In the genomic region with DNA sequence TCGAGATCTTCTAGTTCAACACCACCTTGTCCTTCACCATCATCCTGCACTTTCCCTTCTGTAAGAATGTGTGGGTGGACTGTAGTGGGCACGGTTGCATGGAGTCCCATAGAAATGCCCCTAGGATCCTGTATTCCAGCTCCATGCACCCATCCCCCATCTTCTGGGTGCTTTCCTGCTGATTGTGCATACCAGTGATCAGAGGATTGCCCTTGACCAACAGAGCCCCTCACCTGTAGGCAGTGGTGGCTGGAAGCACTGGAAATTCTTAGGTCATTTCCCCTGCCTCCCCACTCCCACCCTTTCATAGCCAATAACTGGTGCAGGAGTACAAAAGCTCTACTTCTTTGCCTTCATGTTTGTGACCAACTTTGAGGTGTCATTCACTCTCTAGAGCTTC, we compare ENCODE assay signal across 2 cellular contexts.
A peak's percentile ranks its signal among the peaks of the same experiment; 100 is the strongest.
TF ChIP-seq lines count a peak whose summit lies in the region.

No MANE protein-coding gene starts in this region.

TF ChIP-seq in GM23338, 12 proteins besides CTCF, POLR2A, EP300 and RAD21:
- TF ChIP-seq, protein P1, sequence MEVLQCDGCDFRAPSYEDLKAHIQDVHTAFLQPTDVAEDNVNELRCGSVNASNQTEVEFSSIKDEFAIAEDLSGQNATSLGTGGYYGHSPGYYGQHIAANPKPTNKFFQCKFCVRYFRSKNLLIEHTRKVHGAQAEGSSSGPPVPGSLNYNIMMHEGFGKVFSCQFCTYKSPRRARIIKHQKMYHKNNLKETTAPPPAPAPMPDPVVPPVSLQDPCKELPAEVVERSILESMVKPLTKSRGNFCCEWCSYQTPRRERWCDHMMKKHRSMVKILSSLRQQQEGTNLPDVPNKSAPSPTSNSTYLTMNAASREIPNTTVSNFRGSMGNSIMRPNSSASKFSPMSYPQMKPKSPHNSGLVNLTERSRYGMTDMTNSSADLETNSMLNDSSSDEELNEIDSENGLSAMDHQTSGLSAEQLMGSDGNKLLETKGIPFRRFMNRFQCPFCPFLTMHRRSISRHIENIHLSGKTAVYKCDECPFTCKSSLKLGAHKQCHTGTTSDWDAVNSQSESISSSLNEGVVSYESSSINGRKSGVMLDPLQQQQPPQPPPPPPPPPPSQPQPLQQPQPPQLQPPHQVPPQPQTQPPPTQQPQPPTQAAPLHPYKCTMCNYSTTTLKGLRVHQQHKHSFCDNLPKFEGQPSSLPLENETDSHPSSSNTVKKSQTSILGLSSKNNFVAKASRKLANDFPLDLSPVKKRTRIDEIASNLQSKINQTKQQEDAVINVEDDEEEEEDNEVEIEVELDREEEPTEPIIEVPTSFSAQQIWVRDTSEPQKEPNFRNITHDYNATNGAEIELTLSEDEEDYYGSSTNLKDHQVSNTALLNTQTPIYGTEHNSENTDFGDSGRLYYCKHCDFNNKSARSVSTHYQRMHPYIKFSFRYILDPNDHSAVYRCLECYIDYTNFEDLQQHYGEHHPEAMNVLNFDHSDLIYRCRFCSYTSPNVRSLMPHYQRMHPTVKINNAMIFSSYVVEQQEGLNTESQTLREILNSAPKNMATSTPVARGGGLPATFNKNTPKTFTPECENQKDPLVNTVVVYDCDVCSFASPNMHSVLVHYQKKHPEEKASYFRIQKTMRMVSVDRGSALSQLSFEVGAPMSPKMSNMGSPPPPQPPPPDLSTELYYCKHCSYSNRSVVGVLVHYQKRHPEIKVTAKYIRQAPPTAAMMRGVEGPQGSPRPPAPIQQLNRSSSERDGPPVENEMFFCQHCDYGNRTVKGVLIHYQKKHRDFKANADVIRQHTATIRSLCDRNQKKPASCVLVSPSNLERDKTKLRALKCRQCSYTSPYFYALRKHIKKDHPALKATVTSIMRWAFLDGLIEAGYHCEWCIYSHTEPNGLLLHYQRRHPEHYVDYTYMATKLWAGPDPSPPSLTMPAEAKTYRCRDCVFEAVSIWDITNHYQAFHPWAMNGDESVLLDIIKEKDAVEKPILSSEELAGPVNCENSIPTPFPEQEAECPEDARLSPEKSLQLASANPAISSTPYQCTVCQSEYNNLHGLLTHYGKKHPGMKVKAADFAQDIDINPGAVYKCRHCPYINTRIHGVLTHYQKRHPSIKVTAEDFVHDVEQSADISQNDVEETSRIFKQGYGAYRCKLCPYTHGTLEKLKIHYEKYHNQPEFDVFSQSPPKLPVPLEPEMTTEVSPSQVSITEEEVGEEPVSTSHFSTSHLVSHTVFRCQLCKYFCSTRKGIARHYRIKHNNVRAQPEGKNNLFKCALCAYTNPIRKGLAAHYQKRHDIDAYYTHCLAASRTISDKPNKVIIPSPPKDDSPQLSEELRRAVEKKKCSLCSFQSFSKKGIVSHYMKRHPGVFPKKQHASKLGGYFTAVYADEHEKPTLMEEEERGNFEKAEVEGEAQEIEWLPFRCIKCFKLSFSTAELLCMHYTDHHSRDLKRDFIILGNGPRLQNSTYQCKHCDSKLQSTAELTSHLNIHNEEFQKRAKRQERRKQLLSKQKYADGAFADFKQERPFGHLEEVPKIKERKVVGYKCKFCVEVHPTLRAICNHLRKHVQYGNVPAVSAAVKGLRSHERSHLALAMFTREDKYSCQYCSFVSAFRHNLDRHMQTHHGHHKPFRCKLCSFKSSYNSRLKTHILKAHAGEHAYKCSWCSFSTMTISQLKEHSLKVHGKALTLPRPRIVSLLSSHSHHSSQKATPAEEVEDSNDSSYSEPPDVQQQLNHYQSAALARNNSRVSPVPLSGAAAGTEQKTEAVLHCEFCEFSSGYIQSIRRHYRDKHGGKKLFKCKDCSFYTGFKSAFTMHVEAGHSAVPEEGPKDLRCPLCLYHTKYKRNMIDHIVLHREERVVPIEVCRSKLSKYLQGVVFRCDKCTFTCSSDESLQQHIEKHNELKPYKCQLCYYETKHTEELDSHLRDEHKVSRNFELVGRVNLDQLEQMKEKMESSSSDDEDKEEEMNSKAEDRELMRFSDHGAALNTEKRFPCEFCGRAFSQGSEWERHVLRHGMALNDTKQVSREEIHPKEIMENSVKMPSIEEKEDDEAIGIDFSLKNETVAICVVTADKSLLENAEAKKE (CRISPR knock-in tag; IDR thresholded peaks at IDR 0.05), result peak; percentile 57; the same call in 1 of the 2 replicates
- TF ChIP-seq EZH2phosphoT487 (IDR thresholded peaks at IDR 0.05; ENCODE audit: unreplicated experiment), result no peak
- TF ChIP-seq, protein P2, sequence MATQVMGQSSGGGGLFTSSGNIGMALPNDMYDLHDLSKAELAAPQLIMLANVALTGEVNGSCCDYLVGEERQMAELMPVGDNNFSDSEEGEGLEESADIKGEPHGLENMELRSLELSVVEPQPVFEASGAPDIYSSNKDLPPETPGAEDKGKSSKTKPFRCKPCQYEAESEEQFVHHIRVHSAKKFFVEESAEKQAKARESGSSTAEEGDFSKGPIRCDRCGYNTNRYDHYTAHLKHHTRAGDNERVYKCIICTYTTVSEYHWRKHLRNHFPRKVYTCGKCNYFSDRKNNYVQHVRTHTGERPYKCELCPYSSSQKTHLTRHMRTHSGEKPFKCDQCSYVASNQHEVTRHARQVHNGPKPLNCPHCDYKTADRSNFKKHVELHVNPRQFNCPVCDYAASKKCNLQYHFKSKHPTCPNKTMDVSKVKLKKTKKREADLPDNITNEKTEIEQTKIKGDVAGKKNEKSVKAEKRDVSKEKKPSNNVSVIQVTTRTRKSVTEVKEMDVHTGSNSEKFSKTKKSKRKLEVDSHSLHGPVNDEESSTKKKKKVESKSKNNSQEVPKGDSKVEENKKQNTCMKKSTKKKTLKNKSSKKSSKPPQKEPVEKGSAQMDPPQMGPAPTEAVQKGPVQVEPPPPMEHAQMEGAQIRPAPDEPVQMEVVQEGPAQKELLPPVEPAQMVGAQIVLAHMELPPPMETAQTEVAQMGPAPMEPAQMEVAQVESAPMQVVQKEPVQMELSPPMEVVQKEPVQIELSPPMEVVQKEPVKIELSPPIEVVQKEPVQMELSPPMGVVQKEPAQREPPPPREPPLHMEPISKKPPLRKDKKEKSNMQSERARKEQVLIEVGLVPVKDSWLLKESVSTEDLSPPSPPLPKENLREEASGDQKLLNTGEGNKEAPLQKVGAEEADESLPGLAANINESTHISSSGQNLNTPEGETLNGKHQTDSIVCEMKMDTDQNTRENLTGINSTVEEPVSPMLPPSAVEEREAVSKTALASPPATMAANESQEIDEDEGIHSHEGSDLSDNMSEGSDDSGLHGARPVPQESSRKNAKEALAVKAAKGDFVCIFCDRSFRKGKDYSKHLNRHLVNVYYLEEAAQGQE (IDR thresholded peaks at IDR 0.05; ENCODE audit: unreplicated experiment), result no peak
TF ChIP-seq in GM23338: peak in this region for 1.

TF ChIP-seq in H1, 55 proteins besides CTCF, POLR2A, EP300 and RAD21:
- TF ChIP-seq TEAD4 (IDR thresholded peaks at IDR 0.05; ENCODE audit: low read depth, low read length) (peak; percentile 67), BCL11A (IDR thresholded peaks at IDR 0.05; ENCODE audit: low read depth in 2 of 2, low read length in 2 of 2) (no peak)
